ENCODE assay signal across 1 cellular context in the genomic region with DNA sequence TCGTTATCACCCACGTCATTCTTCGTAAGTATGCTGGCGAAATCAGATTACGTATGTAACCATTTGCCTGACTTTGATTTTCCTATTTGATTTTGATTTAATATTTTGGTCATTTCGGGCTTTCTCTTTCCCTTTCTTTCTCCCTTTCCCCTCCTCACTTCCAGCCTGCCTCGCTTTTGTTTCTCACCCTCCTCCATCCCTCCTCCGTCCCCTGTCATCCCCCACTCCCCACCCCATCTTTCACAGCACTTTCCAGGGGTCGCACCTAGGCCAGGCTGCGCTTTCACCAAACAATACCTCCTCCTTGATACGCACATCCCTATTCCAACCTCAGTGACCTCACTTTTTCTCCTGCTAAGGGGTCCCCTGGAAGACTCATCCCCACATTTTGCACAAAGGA.
TF ChIP-seq lines count a peak whose summit lies in the region.

No MANE protein-coding gene starts in this region.

TF ChIP-seq in IMR-90, 13 proteins besides CTCF, POLR2A, EP300 and RAD21:
- TF ChIP-seq, protein P1, sequence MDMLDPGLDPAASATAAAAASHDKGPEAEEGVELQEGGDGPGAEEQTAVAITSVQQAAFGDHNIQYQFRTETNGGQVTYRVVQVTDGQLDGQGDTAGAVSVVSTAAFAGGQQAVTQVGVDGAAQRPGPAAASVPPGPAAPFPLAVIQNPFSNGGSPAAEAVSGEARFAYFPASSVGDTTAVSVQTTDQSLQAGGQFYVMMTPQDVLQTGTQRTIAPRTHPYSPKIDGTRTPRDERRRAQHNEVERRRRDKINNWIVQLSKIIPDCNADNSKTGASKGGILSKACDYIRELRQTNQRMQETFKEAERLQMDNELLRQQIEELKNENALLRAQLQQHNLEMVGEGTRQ (IDR thresholded peaks at IDR 0.05; ENCODE audit: low read depth, low read length), result no peak
- TF ChIP-seq MAZ (IDR thresholded peaks at IDR 0.05; ENCODE audit: borderline replicate concordance, low read depth, low read length), result no peak
- no peak for TF ChIP-seq BHLHE40 (IDR thresholded peaks at IDR 0.05; ENCODE audit: low read depth, low read length)
- TF ChIP-seq FOS (IDR thresholded peaks at IDR 0.05; ENCODE audit: low read depth, low read length), result no peak
- TF ChIP-seq NFE2L2 (IDR thresholded peaks at IDR 0.05; ENCODE audit: low read depth, low read length), result no peak
- TF ChIP-seq RFX5 (IDR thresholded peaks at IDR 0.05; ENCODE audit: low read depth, low read length), result no peak
- TF ChIP-seq MAFK (IDR thresholded peaks at IDR 0.05; ENCODE audit: low read depth, low read length), result no peak
- TF ChIP-seq, protein P2, sequence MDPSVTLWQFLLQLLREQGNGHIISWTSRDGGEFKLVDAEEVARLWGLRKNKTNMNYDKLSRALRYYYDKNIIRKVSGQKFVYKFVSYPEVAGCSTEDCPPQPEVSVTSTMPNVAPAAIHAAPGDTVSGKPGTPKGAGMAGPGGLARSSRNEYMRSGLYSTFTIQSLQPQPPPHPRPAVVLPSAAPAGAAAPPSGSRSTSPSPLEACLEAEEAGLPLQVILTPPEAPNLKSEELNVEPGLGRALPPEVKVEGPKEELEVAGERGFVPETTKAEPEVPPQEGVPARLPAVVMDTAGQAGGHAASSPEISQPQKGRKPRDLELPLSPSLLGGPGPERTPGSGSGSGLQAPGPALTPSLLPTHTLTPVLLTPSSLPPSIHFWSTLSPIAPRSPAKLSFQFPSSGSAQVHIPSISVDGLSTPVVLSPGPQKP (IDR thresholded peaks at IDR 0.05; ENCODE audit: borderline replicate concordance, low read depth, low read length), result no peak
- TF ChIP-seq RCOR1 (IDR thresholded peaks at IDR 0.05; ENCODE audit: insufficient replicate concordance, low read length), result no peak
- TF ChIP-seq MXI1 (IDR thresholded peaks at IDR 0.05; ENCODE audit: borderline replicate concordance, low read depth, low read length), result no peak
- no peak for TF ChIP-seq CEBPB (IDR thresholded peaks at IDR 0.05; ENCODE audit: low read depth, low read length)
- TF ChIP-seq SMC3 (IDR thresholded peaks at IDR 0.05; ENCODE audit: low read depth, low read length), result no peak
- TF ChIP-seq CHD1 (IDR thresholded peaks at IDR 0.05; ENCODE audit: low read depth, low read length), result no peak
